In the genomic region with DNA sequence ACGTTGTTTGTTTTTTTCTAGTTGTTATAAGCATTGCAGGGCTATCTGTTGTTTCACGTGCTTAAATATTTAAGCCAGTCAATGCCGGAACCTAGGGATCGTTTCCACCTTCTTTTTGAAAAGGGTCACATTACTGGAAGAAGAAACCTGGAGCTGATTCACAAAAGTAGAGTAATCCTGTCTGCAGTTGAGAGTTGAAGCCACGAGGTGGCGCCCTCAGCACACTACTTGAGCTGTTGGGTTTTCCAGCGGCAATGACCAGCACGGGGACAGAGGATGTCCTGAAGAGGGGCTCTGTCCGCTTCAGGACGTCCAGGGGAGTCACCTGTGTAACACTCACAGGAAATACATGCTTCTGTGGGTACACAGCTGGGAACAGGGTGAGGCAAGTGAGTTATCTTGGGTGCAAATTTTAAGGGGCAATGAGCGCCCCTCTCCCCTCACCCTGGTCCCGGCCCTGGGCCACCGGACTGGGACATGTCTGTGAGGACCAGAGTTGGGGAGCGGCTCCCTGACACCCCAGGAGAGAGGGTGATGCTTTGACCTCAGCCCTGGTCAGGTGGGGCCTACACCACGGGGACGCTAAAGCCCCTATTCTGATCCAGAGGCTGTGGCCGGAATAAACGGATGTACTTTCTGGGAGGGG, we compare ENCODE assay signal across 1 cellular context.
TF ChIP-seq lines count a peak whose summit lies in the region.

No MANE protein-coding gene starts in this region.

TF ChIP-seq in HepG2, 621 proteins besides CTCF, POLR2A, EP300 and RAD21 (continued from another document):
- no peak for TF ChIP-seq ZBTB40 (IDR thresholded peaks at IDR 0.05)
- TF ChIP-seq ZBTB40 (CRISPR knock-in tag; IDR thresholded peaks at IDR 0.05): no peak
- peak; percentile 91 for TF ChIP-seq STAG1 (CRISPR knock-in tag; IDR thresholded peaks at IDR 0.05)
- TF ChIP-seq HDAC1 (CRISPR knock-in tag; IDR thresholded peaks at IDR 0.05): no peak
- TF ChIP-seq XRCC5 (optimal IDR thresholded peaks at IDR 0.05; ENCODE audit: low read length): peak; percentile 70
- TF ChIP-seq SMC3 (IDR thresholded peaks at IDR 0.05; ENCODE audit: low read length): peak; percentile 57; the same call in 1 of the 2 replicates
- no peak for TF ChIP-seq NFE2L1 (CRISPR knock-in tag; IDR thresholded peaks at IDR 0.05; ENCODE audit: borderline replicate concordance)
- TF ChIP-seq, protein P1, sequence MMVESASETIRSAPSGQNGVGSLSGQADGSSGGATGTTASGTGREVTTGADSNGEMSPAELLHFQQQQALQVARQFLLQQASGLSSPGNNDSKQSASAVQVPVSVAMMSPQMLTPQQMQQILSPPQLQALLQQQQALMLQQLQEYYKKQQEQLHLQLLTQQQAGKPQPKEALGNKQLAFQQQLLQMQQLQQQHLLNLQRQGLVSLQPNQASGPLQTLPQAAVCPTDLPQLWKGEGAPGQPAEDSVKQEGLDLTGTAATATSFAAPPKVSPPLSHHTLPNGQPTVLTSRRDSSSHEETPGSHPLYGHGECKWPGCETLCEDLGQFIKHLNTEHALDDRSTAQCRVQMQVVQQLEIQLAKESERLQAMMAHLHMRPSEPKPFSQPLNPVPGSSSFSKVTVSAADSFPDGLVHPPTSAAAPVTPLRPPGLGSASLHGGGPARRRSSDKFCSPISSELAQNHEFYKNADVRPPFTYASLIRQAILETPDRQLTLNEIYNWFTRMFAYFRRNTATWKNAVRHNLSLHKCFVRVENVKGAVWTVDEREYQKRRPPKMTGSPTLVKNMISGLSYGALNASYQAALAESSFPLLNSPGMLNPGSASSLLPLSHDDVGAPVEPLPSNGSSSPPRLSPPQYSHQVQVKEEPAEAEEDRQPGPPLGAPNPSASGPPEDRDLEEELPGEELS (CRISPR knock-in tag; IDR thresholded peaks at IDR 0.05): no peak
- TF ChIP-seq ZNF614 (CRISPR knock-in tag; IDR thresholded peaks at IDR 0.05; ENCODE audit: borderline replicate concordance): no peak
- TF ChIP-seq PITX1 (CRISPR knock-in tag; IDR thresholded peaks at IDR 0.05): peak; percentile 33; the same call in 1 of the 2 replicates
- TF ChIP-seq ZNF629 (CRISPR knock-in tag; conservative IDR thresholded peaks at IDR 0.05): no peak
